In genomic region chr7:42069625-42070024, GRCh38 we compare ENCODE assay signal across 1 cellular context.
TF ChIP-seq lines count a peak whose summit lies in the region.

No MANE protein-coding gene starts in this region.

TF ChIP-seq in GM12878, 131 proteins besides CTCF, POLR2A, EP300 and RAD21 (continued from another document):
- TF ChIP-seq, protein P1, sequence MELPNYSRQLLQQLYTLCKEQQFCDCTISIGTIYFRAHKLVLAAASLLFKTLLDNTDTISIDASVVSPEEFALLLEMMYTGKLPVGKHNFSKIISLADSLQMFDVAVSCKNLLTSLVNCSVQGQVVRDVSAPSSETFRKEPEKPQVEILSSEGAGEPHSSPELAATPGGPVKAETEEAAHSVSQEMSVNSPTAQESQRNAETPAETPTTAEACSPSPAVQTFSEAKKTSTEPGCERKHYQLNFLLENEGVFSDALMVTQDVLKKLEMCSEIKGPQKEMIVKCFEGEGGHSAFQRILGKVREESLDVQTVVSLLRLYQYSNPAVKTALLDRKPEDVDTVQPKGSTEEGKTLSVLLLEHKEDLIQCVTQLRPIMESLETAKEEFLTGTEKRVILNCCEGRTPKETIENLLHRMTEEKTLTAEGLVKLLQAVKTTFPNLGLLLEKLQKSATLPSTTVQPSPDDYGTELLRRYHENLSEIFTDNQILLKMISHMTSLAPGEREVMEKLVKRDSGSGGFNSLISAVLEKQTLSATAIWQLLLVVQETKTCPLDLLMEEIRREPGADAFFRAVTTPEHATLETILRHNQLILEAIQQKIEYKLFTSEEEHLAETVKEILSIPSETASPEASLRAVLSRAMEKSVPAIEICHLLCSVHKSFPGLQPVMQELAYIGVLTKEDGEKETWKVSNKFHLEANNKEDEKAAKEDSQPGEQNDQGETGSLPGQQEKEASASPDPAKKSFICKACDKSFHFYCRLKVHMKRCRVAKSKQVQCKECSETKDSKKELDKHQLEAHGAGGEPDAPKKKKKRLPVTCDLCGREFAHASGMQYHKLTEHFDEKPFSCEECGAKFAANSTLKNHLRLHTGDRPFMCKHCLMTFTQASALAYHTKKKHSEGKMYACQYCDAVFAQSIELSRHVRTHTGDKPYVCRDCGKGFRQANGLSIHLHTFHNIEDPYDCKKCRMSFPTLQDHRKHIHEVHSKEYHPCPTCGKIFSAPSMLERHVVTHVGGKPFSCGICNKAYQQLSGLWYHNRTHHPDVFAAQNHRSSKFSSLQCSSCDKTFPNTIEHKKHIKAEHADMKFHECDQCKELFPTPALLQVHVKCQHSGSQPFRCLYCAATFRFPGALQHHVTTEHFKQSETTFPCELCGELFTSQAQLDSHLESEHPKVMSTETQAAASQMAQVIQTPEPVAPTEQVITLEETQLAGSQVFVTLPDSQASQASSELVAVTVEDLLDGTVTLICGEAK (IDR thresholded peaks at IDR 0.05; ENCODE audit: borderline replicate concordance) = peak; percentile 29; the same call in 1 of the 2 replicates
